8 cellular contexts compared by ENCODE assay signal in genomic region chr14:63642229-63642611, GRCh38. TPM values are rescaled to one million over a fixed set of nuclear protein-coding genes. Genes with fewer than 3 reads are reported as not detected.
DNase-seq lines count a peak whose midpoint lies in the region; ATAC-seq, FAIRE-seq and TF ChIP-seq lines count a peak whose summit lies in the region.

No MANE protein-coding gene starts in this region.

- H3K9ac ChIP-seq in kidney (ENCODE audit: low read length in 2 of 2), result peak overlapping the region; percentile 48 to 80

- FAIRE-seq in kidney (lab: Jason Lieb, UNC), result peak; percentile 88

- no peaks in the 10 kb centered on the region for H3K9me3 ChIP-seq in kidney (ENCODE audit: control insufficient read depth in 1 of 2, low read length in 2 of 2)

- H3K27ac ChIP-seq in kidney (ENCODE audit: low read depth in 2 of 2, low read length in 2 of 2), result peak overlapping the region; percentile 82 to 95

- ATAC-seq in GM18873 (IDR thresholded peaks at IDR 0.05; ENCODE audit: low FRiP score, unreplicated experiment), result peak; percentile 44
- peak; percentile 57 for ATAC-seq in HG03159 (IDR thresholded peaks at IDR 0.05; ENCODE audit: unreplicated experiment)

- in situ Hi-C loops in ACHN (cut with HindIII; ENCODE audit: low pct_ligation_motif_present, low pct_unique_long_range_greater_than_20kb, low sequenced_read_pairs), result no loop called here

- DNase-seq in ACHN (peak; percentile 93), NCI-H2227 (lab: John Stamatoyannopoulos, UW; ENCODE audit: unreplicated experiment) (peak; percentile 91), cerebellum (ENCODE audit: low spot score) (peak; percentile 93), kidney (peak; percentile 81)
- DNase-seq in stimulated activated CD4-positive, alpha-beta T cell treated with anti-CD3 and anti-CD28 coated beads, Interleukin-15, amount 100 ng/mL, for 24 hours, result peak; percentile 81

- TF ChIP-seq CTCF in WI38 (IDR thresholded peaks at IDR 0.05; ENCODE audit: low read depth, low read length) (no peak), kidney (IDR thresholded peaks at IDR 0.05; ENCODE audit: borderline replicate concordance, extremely low read depth, insufficient read depth) (no peak)

- intact Hi-C loops in kidney (cut with DNase I), result no loop called here

- H3K4me3 ChIP-seq in WI38 (ENCODE audit: low read depth, low read length), result peak overlapping the region; percentile 78
- H3K4me3 ChIP-seq in kidney (ENCODE audit: low read length in 2 of 2), result peak overlapping the region; percentile 82 to 89

- H3K4me1 ChIP-seq in kidney (ENCODE audit: control insufficient read depth in 1 of 2, insufficient read depth in 1 of 2, low read depth in 1 of 2, low read length in 2 of 2), result peaks cover 3 to 4% of the 10 kb centered on the region in 2 donors

- H3K36me3 ChIP-seq in kidney (ENCODE audit: control insufficient read depth in 1 of 2, insufficient read depth in 2 of 2, low read length in 2 of 2), result no peaks in the 10 kb centered on the region

RNA-seq across cellular contexts. Expression of gene WDR89, which starts 0.5 kb away (rescaled TPM):
- total RNA-seq in cerebellum, result 23.5 TPM
- total RNA-seq in kidney, result 15.7 TPM
- polyA plus RNA-seq in kidney (ENCODE audit: insufficient read depth, low read depth, low replicate concordance), result 10.8 TPM

Comparison
In these comparisons a context has a peak if more than half of its experiments do, and no peak if none do; other contexts are left out.
1. Peak in every context shown above with its lines: DNase-seq, ATAC-seq, H3K4me3 ChIP-seq and H3K27ac ChIP-seq.